8 cellular contexts compared by ENCODE assay signal in the genomic region with DNA sequence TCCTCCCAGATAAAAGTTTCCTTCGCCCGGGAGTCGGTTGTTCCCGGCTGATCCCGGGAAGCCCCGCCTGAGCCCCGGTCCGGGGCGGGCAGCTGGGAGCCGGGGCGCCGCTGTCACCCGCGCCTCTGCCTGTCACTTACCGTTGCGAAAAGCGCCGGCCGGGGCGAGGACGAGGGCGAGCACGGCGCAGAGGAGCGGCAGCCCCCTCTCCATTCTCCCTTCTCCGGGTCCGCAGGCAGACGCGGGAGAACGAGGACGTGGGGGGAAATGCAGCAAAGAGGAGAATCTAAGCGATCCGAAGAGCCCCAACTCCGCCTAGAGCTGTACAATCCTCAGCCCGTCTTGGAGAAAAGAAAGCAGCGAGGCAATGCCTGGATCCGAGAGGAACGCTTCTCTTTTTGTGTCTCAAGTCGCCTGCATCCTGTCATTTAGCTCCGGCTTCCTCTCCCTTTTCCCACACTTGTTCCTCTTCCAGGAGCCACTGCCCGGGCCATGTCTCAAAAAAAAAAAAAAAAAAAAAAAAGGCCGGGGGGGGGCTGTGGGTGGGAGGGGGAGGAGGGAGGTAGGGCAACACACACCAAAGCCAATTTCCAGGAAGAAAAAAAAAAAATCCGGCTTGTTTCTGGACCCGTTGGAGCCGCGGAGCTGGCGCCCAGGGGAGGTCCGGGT. TPM values are rescaled to one million over a fixed set of nuclear protein-coding genes. Genes with fewer than 3 reads are reported as not detected.
A peak's percentile ranks its signal among the peaks of the same experiment; 100 is the strongest.
DNase-seq lines count a peak whose midpoint lies in the region; ATAC-seq, FAIRE-seq and TF ChIP-seq lines count a peak whose summit lies in the region.

A gene (minus strand): TSS at position 498 of the 669 bp plus-strand sequence. CDS start 285 bp downstream, at position 213.

- peak within 1 kb of the TSS; percentile 89 for H3K27ac ChIP-seq in AG04450 (ENCODE audit: low read depth, low read length)

- POLR2A ChIA-PET in AG04450 (lab: Yijun Ruan, JAX) = interaction anchor here (0.8 to 2.4 kb wide), 4 partner anchors 47 to 153 kb away, joined by 3 to 11 read pairs (median 4); no protein-coding TSS in a partner anchor

- no peak for ATAC-seq in stimulated activated naive CD8-positive, alpha-beta T cell treated with anti-CD3 and anti-CD28 coated beads, Interleukin-15, Interleukin-2, amounts not matched to agents 100 U/mL and 50 U/mL, for 24 hours
- ATAC-seq in GM18861 (IDR thresholded peaks at IDR 0.05; ENCODE audit: unreplicated experiment) (no peak), GM21423 (IDR thresholded peaks at IDR 0.05; ENCODE audit: unreplicated experiment) (no peak)

- H3K4me3 ChIP-seq in AG04450 (ENCODE audit: low read depth, low read length) (peak within 1 kb of the TSS; percentile 93), choroid plexus epithelial cell (ENCODE audit: low read depth, low read length) (peak within 1 kb of the TSS; percentile 94)

- DNase-seq in AG04450 (ENCODE audit: low read depth, low spot score) (no peak), GM12892 (ENCODE audit: insufficient read length) (peak; percentile 15), RPMI7951 (ENCODE audit: low read depth) (no peak), choroid plexus epithelial cell (ENCODE audit: low read depth) (peak; percentile 94), left kidney (ENCODE audit: low read depth, low spot score) (peak; percentile 77)
- peak; percentile 37 for DNase-seq in stimulated activated naive CD8-positive, alpha-beta T cell treated with anti-CD3 and anti-CD28 coated beads, Interleukin-15, Interleukin-2, amounts not matched to agents 100 U/mL and 50 U/mL, for 24 hours

- no peak for TF ChIP-seq CTCF in AG04450 (IDR thresholded peaks at IDR 0.05; ENCODE audit: low read depth, low read length)
- no peak for TF ChIP-seq CTCF in choroid plexus epithelial cell (conservative IDR thresholded peaks at IDR 0.05; ENCODE audit: low read depth, low read length)

- TF ChIP-seq POLR2A in GM12892 (IDR thresholded peaks at IDR 0.05; ENCODE audit: low read depth, low read length) = no peak

- no peak for FAIRE-seq in GM12892 (lab: Jason Lieb, UNC)

- H3K9me3 ChIP-seq in AG04450 (ENCODE audit: control insufficient read depth, insufficient read depth, low read length) = no peaks in the 10 kb centered on the region; the same call in 1 of the 2 replicates

- CTCF ChIA-PET in AG04450 (lab: Charles Lee) = interaction anchor here (0.6 to 1.6 kb wide), 5 partner anchors 12 to 1304 kb away, joined by 3 to 7 read pairs (median 3); no protein-coding TSS in a partner anchor

- no peaks in the 10 kb centered on the region for H3K27me3 ChIP-seq in AG04450 (ENCODE audit: control insufficient read depth, insufficient read depth, low read length)

RNA-seq across cellular contexts. Expression of the gene that starts here (rescaled TPM):
- 181 and 218 TPM in 2 replicates for polyA plus RNA-seq in AG04450 (2011; rRNA removed)
- polyA minus RNA-seq in AG04450 (2011; rRNA and poly(A)+ RNA removed) = 276 and 278 TPM in 2 replicates
- not detected for polyA plus RNA-seq in GM12892 (2012; ENCODE audit: missing spikeins)
- 308 and 390 TPM in 2 replicates for total RNA-seq in RPMI7951 (2014; rRNA removed; shearing (Covaris generic))

Comparison
In these comparisons a context has a peak if more than half of its experiments do, and no peak if none do; other contexts are left out.
1. DNase-seq: peak in GM12892 (single experiment), choroid plexus epithelial cell (single experiment), left kidney (single experiment) and stimulated activated naive CD8-positive, alpha-beta T cell treated with anti-CD3 and anti-CD28 coated beads, Interleukin-15, Interleukin-2, amounts not matched to agents 100 U/mL and 50 U/mL, for 24 hours (single experiment); none in AG04450 (single experiment) and RPMI7951 (single experiment).